Comparison of ENCODE assay signal across 12 cellular contexts in genomic region chr1:220990417-220991337, GRCh38.
DNase-seq lines count a peak whose midpoint lies in the region; ATAC-seq, FAIRE-seq and TF ChIP-seq lines count a peak whose summit lies in the region.
"Had no signal": no experiment of that assay in that cellular context is flagged by ENCODE, and none has a peak within 500 bp of the region (broad histone marks: within the 10 kb centered on the region; RNA-seq: fewer than 3 reads in every experiment).

No MANE protein-coding gene starts in this region.

- H3K4me3 Mint-ChIP-seq in T-cell, result no peak overlapping the region
- H3K4me3 Mint-ChIP-seq in CD8-positive, alpha-beta memory T cell, result no peak overlapping the region
- H3K4me3 Mint-ChIP-seq in activated CD4-positive, alpha-beta memory T cell treated with anti-CD3 and anti-CD28 coated beads, Interleukin-2, amount 10 ng/mL, durations not matched to agents 7 days and 5 days, result no peak overlapping the region

- 3 to 10% methylated on average over 2 of the region's 2 CpGs for WGBS in GM23248 (ENCODE audit: low coverage in 1 of 2, low lambda C conversion rate in 2 of 2, missing lambda C conversion rate in 2 of 2), 2 experiments

- H3K36me3 Mint-ChIP-seq in T-cell, result no peaks in the 10 kb centered on the region
- no peaks in the 10 kb centered on the region for H3K36me3 Mint-ChIP-seq in CD8-positive, alpha-beta memory T cell
- no peaks in the 10 kb centered on the region for H3K36me3 Mint-ChIP-seq in activated CD4-positive, alpha-beta memory T cell treated with anti-CD3 and anti-CD28 coated beads, Interleukin-2, amount 10 ng/mL, durations not matched to agents 7 days and 5 days (ENCODE audit: low read depth)

- H2AFZ ChIP-seq in GM23248 (peak overlapping the region; percentile 73), PC-3 (ENCODE audit: low read length) (no peak overlapping the region), endothelial cell of umbilical vein (ENCODE audit: low read depth, low read length) (peak overlapping the region; percentile 17)

- TF ChIP-seq CTCF in PC-3 (conservative IDR thresholded peaks at IDR 0.05; ENCODE audit: low read depth, low read length), result peak; percentile 63
- peak in 1 of 2 donors; percentile 17 for TF ChIP-seq CTCF in endothelial cell of umbilical vein (IDR thresholded peaks at IDR 0.05; ENCODE audit: extremely low read depth in 1 of 2, insufficient read depth in 1 of 2, low read depth in 1 of 2, low read length in 2 of 2)

- H3K4me1 ChIP-seq in GM23248 (ENCODE audit: insufficient read depth) (peaks cover 29% of the 10 kb centered on the region), PC-3 (ENCODE audit: insufficient read depth, low read length) (peaks cover 20% of the 10 kb centered on the region), endothelial cell of umbilical vein (ENCODE audit: control insufficient read depth, extremely low read depth, insufficient read depth, low read length) (peaks cover 15% of the 10 kb centered on the region)
- H3K4me1 ChIP-seq in CD8-positive, alpha-beta memory T cell (ENCODE audit: insufficient read depth, low read length), result no peaks in the 10 kb centered on the region
- H3K4me1 ChIP-seq: pancreas had no signal

- H3K36me3 ChIP-seq in GM23248 (ENCODE audit: low read depth), result no peaks in the 10 kb centered on the region
- no peaks in the 10 kb centered on the region for H3K36me3 ChIP-seq in PC-3 (ENCODE audit: low read depth, low read length)
- no peaks in the 10 kb centered on the region for H3K36me3 ChIP-seq in endothelial cell of umbilical vein (ENCODE audit: control insufficient read depth in 2 of 2, extremely low read depth in 1 of 2, insufficient read depth in 2 of 2, low read length in 2 of 2)
- no peaks in the 10 kb centered on the region for H3K36me3 ChIP-seq in CD8-positive, alpha-beta memory T cell (ENCODE audit: insufficient read depth, low read length)
- H3K36me3 ChIP-seq: pancreas had no signal

- no peaks in the 10 kb centered on the region for H3K27me3 ChIP-seq in GM23248 (replicated peaks; ENCODE audit: insufficient read depth)
- H3K27me3 ChIP-seq in PC-3 (ENCODE audit: low read length), result no peaks in the 10 kb centered on the region
- H3K27me3 ChIP-seq in endothelial cell of umbilical vein (ENCODE audit: control insufficient read depth in 2 of 2, insufficient read depth in 2 of 2, low read length in 2 of 2), result no peaks in the 10 kb centered on the region
- H3K27me3 ChIP-seq in CD8-positive, alpha-beta memory T cell (ENCODE audit: insufficient read depth, low read length, poor library complexity, severe bottlenecking), result no peaks in the 10 kb centered on the region

- H3F3A ChIP-seq in GM23248 (ENCODE audit: insufficient read depth), result peaks cover 23% of the 10 kb centered on the region
- no peaks in the 10 kb centered on the region for H3F3A ChIP-seq in PC-3 (ENCODE audit: low read length, unreplicated experiment)

- H3K79me2 ChIP-seq in GM23248 (ENCODE audit: insufficient read depth) (no peaks in the 10 kb centered on the region), PC-3 (ENCODE audit: low read length) (no peaks in the 10 kb centered on the region), endothelial cell of umbilical vein (ENCODE audit: control insufficient read depth, insufficient read depth, low read length) (no peaks in the 10 kb centered on the region)

- DNase-seq in GM23248, result peak; percentile 81
- peak; percentile 85 for DNase-seq in PC-3
- peak; percentile 82 for DNase-seq in endothelial cell of umbilical vein (ENCODE audit: low read depth, low spot score)
- peak; percentile 56 for DNase-seq in skeletal muscle cell (ENCODE audit: low read depth)
- no peak for DNase-seq in T-cell
- DNase-seq in CD8-positive, alpha-beta memory T cell, result no peak
- no peak for DNase-seq in activated effector memory CD4-positive, alpha-beta T cell treated with Interleukin-2 at 50 U/mL for 16 hours
- DNase-seq in activated CD4-positive, alpha-beta memory T cell treated with anti-CD3 and anti-CD28 coated beads, Interleukin-2, amount 10 ng/mL, durations not matched to agents 7 days and 5 days, result no peak
- DNase-seq: activated CD8-positive, alpha-beta memory T cell treated with anti-CD3 and anti-CD28 coated beads, Interleukin-2, amount 50 U/mL, for 4 hours; NCI-H1694 treated with DMSO at 0.1 percent for 48 hours; pancreas had no signal

- no peak overlapping the region for H3K27ac Mint-ChIP-seq in T-cell
- no peak overlapping the region for H3K27ac Mint-ChIP-seq in CD8-positive, alpha-beta memory T cell
- no peak overlapping the region for H3K27ac Mint-ChIP-seq in activated CD4-positive, alpha-beta memory T cell treated with anti-CD3 and anti-CD28 coated beads, Interleukin-2, amount 10 ng/mL, durations not matched to agents 7 days and 5 days

- H3K4me3 ChIP-seq in GM23248 (peak overlapping the region; percentile 58; the same call in 1 of the 2 replicates), PC-3 (ENCODE audit: low read length) (no peak overlapping the region), endothelial cell of umbilical vein (replicated peaks in 1 of 3; ENCODE audit: insufficient read depth in 1 of 3, low read depth in 1 of 3, low read length in 3 of 3) (no peak overlapping the region), skeletal muscle cell (ENCODE audit: low read depth, low read length) (no peak overlapping the region)
- H3K4me3 ChIP-seq in CD8-positive, alpha-beta memory T cell (ENCODE audit: low read length), result no peak overlapping the region
- H3K4me3 ChIP-seq: pancreas, SK-N-MC had no signal

- CTCF ChIA-PET in PC-3 (lab: Charles Lee) (interaction anchor here (0.8 to 0.9 kb wide), 2 partner anchors 8 to 111 kb away, joined by 3 to 4 read pairs; partner anchors contain the start of gene HLX), endothelial cell of umbilical vein (lab: Charles Lee) (interaction anchor here (0.8 to 3.5 kb wide), 11 partner anchors 14 to 273 kb away, joined by 3 to 22 read pairs (median 4); no protein-coding TSS in a partner anchor), T-cell (lab: Charles Lee) (no interaction called here)
- CTCF ChIA-PET in CD8-positive, alpha-beta memory T cell (lab: Charles Lee), result no interaction called here
- CTCF ChIA-PET in activated CD4-positive, alpha-beta memory T cell treated with anti-CD3 and anti-CD28 coated beads, Interleukin-2, amount 10 ng/mL, durations not matched to agents 7 days and 5 days (lab: Charles Lee), result no interaction called here

- dilution Hi-C loops in endothelial cell of umbilical vein (cut with MboI; ENCODE audit: extremely low pct_ligation_motif_present, low sequenced_read_pairs), result no loop called here

- intact Hi-C loops in PC-3 (cut with micrococcal nuclease) (loop anchor here (1.0 to 5.0 kb wide), 6 partner anchors 42 to 447 kb away; partner anchors contain the start of gene HLX), endothelial cell of umbilical vein (cut with micrococcal nuclease) (loop anchor here (1.0 to 5.0 kb wide), 6 partner anchors 42 to 448 kb away; no protein-coding TSS in a partner anchor)

- H3K9me3 Mint-ChIP-seq in T-cell, result peaks cover 0 to 3% (median under 1%) of the 10 kb centered on the region in 3 donors
- peaks cover 0 to 7% (median 1%) of the 10 kb centered on the region in 5 donors for H3K9me3 Mint-ChIP-seq in CD8-positive, alpha-beta memory T cell
- no peaks in the 10 kb centered on the region for H3K9me3 Mint-ChIP-seq in activated CD4-positive, alpha-beta memory T cell treated with anti-CD3 and anti-CD28 coated beads, Interleukin-2, amount 10 ng/mL, durations not matched to agents 7 days and 5 days

- BruUV-seq in PC-3 (replicated peaks; lab: Mats Ljungman, UMichigan) (no TSS peak), endothelial cell of umbilical vein (replicated peaks; lab: Mats Ljungman, UMichigan) (no TSS peak)

- H4K20me1 ChIP-seq in GM23248 (ENCODE audit: insufficient read depth), result no peaks in the 10 kb centered on the region
- no peaks in the 10 kb centered on the region for H4K20me1 ChIP-seq in PC-3 (ENCODE audit: low read length)
- no peaks in the 10 kb centered on the region for H4K20me1 ChIP-seq in endothelial cell of umbilical vein (replicated peaks; ENCODE audit: control insufficient read depth, extremely low read depth, insufficient read depth, low read length)

- H3K9me2 ChIP-seq in GM23248 (ENCODE audit: insufficient read depth), result no peaks in the 10 kb centered on the region
- H3K9me2 ChIP-seq in PC-3 (replicated peaks; ENCODE audit: low read length), result no peaks in the 10 kb centered on the region

- no peak overlapping the region for H3K9ac ChIP-seq in GM23248
- H3K9ac ChIP-seq in PC-3 (ENCODE audit: low read length), result no peak overlapping the region
- H3K9ac ChIP-seq in endothelial cell of umbilical vein (replicated peaks; ENCODE audit: extremely low read depth, insufficient read depth, low read length), result no peak overlapping the region

- peaks cover 0 to 8% of the 10 kb centered on the region in 2 donors for H3K27me3 Mint-ChIP-seq in T-cell
- peaks cover 0 to 1% of the 10 kb centered on the region in 2 donors for H3K27me3 Mint-ChIP-seq in CD8-positive, alpha-beta memory T cell
- no peaks in the 10 kb centered on the region for H3K27me3 Mint-ChIP-seq in activated CD4-positive, alpha-beta memory T cell treated with anti-CD3 and anti-CD28 coated beads, Interleukin-2, amount 10 ng/mL, durations not matched to agents 7 days and 5 days

- no peak for TF ChIP-seq POLR2A in endothelial cell of umbilical vein (IDR thresholded peaks at IDR 0.05; ENCODE audit: low read depth, low read length)

- H3K9me1 ChIP-seq in endothelial cell of umbilical vein (replicated peaks; ENCODE audit: control insufficient read depth, extremely low read depth, insufficient read depth, low read length), result no peaks in the 10 kb centered on the region

- peak overlapping the region; percentile 32; the same call in 1 of the 2 replicates for H3K27ac ChIP-seq in GM23248
- peak overlapping the region; percentile 56 for H3K27ac ChIP-seq in PC-3 (ENCODE audit: low read length)
- H3K27ac ChIP-seq in endothelial cell of umbilical vein (ENCODE audit: insufficient read depth, low read depth, low read length), result peak overlapping the region; percentile 24
- no peak overlapping the region for H3K27ac ChIP-seq in CD8-positive, alpha-beta memory T cell (ENCODE audit: low read depth, low read length)
- H3K27ac ChIP-seq: pancreas, SK-N-MC had no signal

- H3K4me2 ChIP-seq in GM23248 (ENCODE audit: unreplicated experiment) (peak overlapping the region; percentile 80), PC-3 (ENCODE audit: low read length) (peak overlapping the region; percentile 43), endothelial cell of umbilical vein (ENCODE audit: insufficient read depth, low read length) (peak overlapping the region; percentile 34)

- POLR2A ChIA-PET in PC-3 (lab: Charles Lee; ENCODE audit: unreplicated experiment) (interaction anchor here (0.6 to 0.7 kb wide), 3 partner anchors 42 to 107 kb away, joined by 3 to 5 read pairs (median 4); no protein-coding TSS in a partner anchor), endothelial cell of umbilical vein (lab: Charles Lee) (no interaction called here), T-cell (lab: Charles Lee) (no interaction called here)
- POLR2A ChIA-PET in CD8-positive, alpha-beta memory T cell (lab: Charles Lee), result no interaction called here
- POLR2A ChIA-PET in activated CD4-positive, alpha-beta memory T cell treated with anti-CD3 and anti-CD28 coated beads, Interleukin-2, amount 10 ng/mL, durations not matched to agents 7 days and 5 days (lab: Charles Lee), result no interaction called here

- H3K4me1 Mint-ChIP-seq in T-cell, result no peaks in the 10 kb centered on the region
- H3K4me1 Mint-ChIP-seq in CD8-positive, alpha-beta memory T cell, result no peaks in the 10 kb centered on the region
- H3K4me1 Mint-ChIP-seq in activated CD4-positive, alpha-beta memory T cell treated with anti-CD3 and anti-CD28 coated beads, Interleukin-2, amount 10 ng/mL, durations not matched to agents 7 days and 5 days, result no peaks in the 10 kb centered on the region

- peak; percentile 87 for ATAC-seq in PC-3
- ATAC-seq in T-cell (replicated peaks in 1 of 4), result no peak

- H3K9me3 ChIP-seq in GM23248 (ENCODE audit: low read depth), result no peaks in the 10 kb centered on the region
- H3K9me3 ChIP-seq in PC-3 (ENCODE audit: low read length), result no peaks in the 10 kb centered on the region
- no peaks in the 10 kb centered on the region for H3K9me3 ChIP-seq in endothelial cell of umbilical vein (replicated peaks; ENCODE audit: control insufficient read depth, insufficient read depth, low read length)
- no peaks in the 10 kb centered on the region for H3K9me3 ChIP-seq in CD8-positive, alpha-beta memory T cell (ENCODE audit: low read length)
- H3K9me3 ChIP-seq: pancreas had no signal

- in situ Hi-C loops in GM23248 (cut with MboI), result no loop called here

- FAIRE-seq in endothelial cell of umbilical vein (lab: Jason Lieb, UNC), result peak; percentile 79

Comparison
In these comparisons a context has a peak if more than half of its experiments do, and no peak if none do; other contexts are left out.
1. DNase-seq: peak in GM23248 (single experiment), PC-3 (single experiment), endothelial cell of umbilical vein (single experiment) and skeletal muscle cell (single experiment); none in T-cell (0 of 34), CD8-positive, alpha-beta memory T cell (0 of 5), activated effector memory CD4-positive, alpha-beta T cell treated with Interleukin-2 at 50 U/mL for 16 hours (single experiment) and activated CD4-positive, alpha-beta memory T cell treated with anti-CD3 and anti-CD28 coated beads, Interleukin-2, amount 10 ng/mL, durations not matched to agents 7 days and 5 days (single experiment).
2. CTCF ChIA-PET loops: an anchor here in PC-3 (0.8 to 0.9 kb wide) and endothelial cell of umbilical vein (0.8 to 3.5 kb wide); none called in T-cell, CD8-positive, alpha-beta memory T cell and activated CD4-positive, alpha-beta memory T cell treated with anti-CD3 and anti-CD28 coated beads, Interleukin-2, amount 10 ng/mL, durations not matched to agents 7 days and 5 days.
3. Peak in every context shown above with its lines, with median percentiles within 50 percentile points of each other: H3K4me2 ChIP-seq.